9 cellular contexts compared by ENCODE assay signal in genomic region chr4:168832746-168833575, GRCh38.
DNase-seq lines count a peak whose midpoint lies in the region; ATAC-seq and FAIRE-seq lines count a peak whose summit lies in the region.
"Had no signal": no experiment of that assay in that cellular context is flagged by ENCODE, and none has a peak within 500 bp of the region (broad histone marks: within the 10 kb centered on the region; RNA-seq: fewer than 3 reads in every experiment).

No MANE protein-coding gene starts in this region.

- H3K36me3 Mint-ChIP-seq in CD4-positive, CD25-positive, alpha-beta regulatory T cell, result no peaks in the 10 kb centered on the region

- peaks cover 30% of the 10 kb centered on the region for H3K27me3 ChIP-seq in CD4-positive, CD25-positive, alpha-beta regulatory T cell (ENCODE audit: control insufficient read depth, insufficient read depth, low read length)

- peaks cover 81% of the 10 kb centered on the region for H3K27me3 Mint-ChIP-seq in CD4-positive, CD25-positive, alpha-beta regulatory T cell

- H3K4me1 Mint-ChIP-seq in CD4-positive, CD25-positive, alpha-beta regulatory T cell, result peaks cover 0 to 13% (median 5%) of the 10 kb centered on the region in 4 donors

- FAIRE-seq in HTR-8/SVneo (lab: Jason Lieb, UNC), result no peak

- no peaks in the 10 kb centered on the region for H3K36me3 ChIP-seq in CD4-positive, CD25-positive, alpha-beta regulatory T cell (ENCODE audit: control insufficient read depth, insufficient read depth, low read length)

- no peak for DNase-seq in CD4-positive, CD25-positive, alpha-beta regulatory T cell
- DNase-seq in HTR-8/SVneo (ENCODE audit: insufficient read length, low spot score) (peak; percentile 41), amygdala (lab: John Stamatoyannopoulos, UW) (peak in 32 of 56 donors; percentile 5 to 73 (median 36)), hypothalamus (lab: John Stamatoyannopoulos, UW) (peak in 41 of 51 donors; percentile 4 to 65 (median 39)), retina (peak; percentile 90), amniotic stem cell (lab: John Stamatoyannopoulos, UW) (no peak), NCI-H1417 treated with DMSO at 0.1 percent for 48 hours (lab: John Stamatoyannopoulos, UW) (no peak)

- H3K4me3 ChIP-seq in CD4-positive, CD25-positive, alpha-beta regulatory T cell (ENCODE audit: low read depth, low read length), result no peak overlapping the region

- peak overlapping the region; percentile 27 to 79 (median 77) for H3K4me3 Mint-ChIP-seq in CD4-positive, CD25-positive, alpha-beta regulatory T cell

- H3K27ac ChIP-seq in CD4-positive, CD25-positive, alpha-beta regulatory T cell (ENCODE audit: insufficient read depth, low read length, poor library complexity, severe bottlenecking), result no peak overlapping the region
- H3K27ac ChIP-seq: HL-60 had no signal

- ATAC-seq in CD4-positive, CD25-positive, alpha-beta regulatory T cell (ENCODE audit: low read depth in 2 of 2), result no peak
- ATAC-seq in GM18858 (IDR thresholded peaks at IDR 0.05; ENCODE audit: unreplicated experiment), result no peak

- H3K9me3 Mint-ChIP-seq in CD4-positive, CD25-positive, alpha-beta regulatory T cell, result peaks cover 0 to 2% (median 0%) of the 10 kb centered on the region in 7 donors

- peaks cover 16% of the 10 kb centered on the region for H3K4me1 ChIP-seq in CD4-positive, CD25-positive, alpha-beta regulatory T cell (ENCODE audit: control insufficient read depth, insufficient read depth, low read length, poor library complexity, severe bottlenecking)

- H3K27ac Mint-ChIP-seq in CD4-positive, CD25-positive, alpha-beta regulatory T cell, result no peak overlapping the region

- no peaks in the 10 kb centered on the region for H3K9me3 ChIP-seq in CD4-positive, CD25-positive, alpha-beta regulatory T cell (ENCODE audit: control insufficient read depth in 2 of 2, low read length in 2 of 2)

Comparison
In these comparisons a context has a peak if more than half of its experiments do, and no peak if none do; other contexts are left out.
1. DNase-seq: peak in HTR-8/SVneo (single experiment), amygdala (32 of 56), hypothalamus (41 of 51) and retina (single experiment); none in CD4-positive, CD25-positive, alpha-beta regulatory T cell (0 of 3), amniotic stem cell (single experiment) and NCI-H1417 treated with DMSO at 0.1 percent for 48 hours (single experiment).